ENCODE assay signal across 1 cellular context in the genomic region with DNA sequence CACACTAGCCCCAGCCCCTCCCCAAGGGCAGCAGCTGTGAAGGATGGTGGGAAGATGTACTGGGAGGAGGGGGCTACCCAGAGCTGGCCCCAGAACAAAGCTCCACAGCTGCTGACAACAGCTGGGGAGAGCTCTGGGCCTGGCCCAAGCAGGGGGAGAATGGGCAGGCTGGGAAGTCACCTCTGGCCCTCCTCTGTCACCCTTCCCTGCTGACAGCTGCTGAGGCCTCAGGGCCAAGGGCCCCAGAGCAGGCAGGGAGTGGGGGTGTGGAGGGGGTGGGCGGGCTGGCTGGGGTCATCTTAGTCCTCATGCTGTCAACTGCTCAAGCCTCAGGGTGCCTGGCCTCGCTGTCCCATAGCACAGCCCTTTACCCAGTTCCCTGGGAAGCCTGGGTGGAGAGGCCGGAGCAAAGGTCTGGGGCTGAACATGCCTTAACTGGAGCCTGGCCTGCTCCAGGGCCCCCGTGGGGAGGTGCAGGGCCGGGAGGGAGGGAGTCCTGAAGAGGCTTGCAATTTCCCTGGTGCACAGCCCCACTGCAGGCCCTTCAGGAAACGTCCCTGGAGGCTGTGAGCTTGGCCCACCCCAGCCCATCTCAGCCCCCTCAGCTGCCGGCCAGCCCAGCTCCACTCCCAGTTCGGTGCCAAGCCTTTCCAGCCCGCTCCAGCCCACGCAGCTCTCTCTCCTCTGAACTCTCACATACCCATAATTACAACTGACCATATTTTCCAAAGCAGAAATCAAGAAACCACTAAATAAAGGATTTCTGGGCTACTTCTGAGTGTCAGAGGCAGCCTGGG.
TF ChIP-seq lines count a peak whose summit lies in the region.

No MANE protein-coding gene starts in this region.

TF ChIP-seq in K562, 482 proteins besides CTCF, POLR2A, EP300 and RAD21 (continued from another document):
- no peak for TF ChIP-seq ZNF445 (CRISPR knock-in tag; IDR thresholded peaks at IDR 0.05; ENCODE audit: low read depth)
- no peak for TF ChIP-seq CCNT2 (IDR thresholded peaks at IDR 0.05; ENCODE audit: borderline replicate concordance, extremely low read depth, insufficient read length, low read depth, low read length)
- no peak for TF ChIP-seq ATF7 (IDR thresholded peaks at IDR 0.05)
- no peak for TF ChIP-seq ETV1 (tag; conservative IDR thresholded peaks at IDR 0.05; ENCODE audit: low read depth)
- TF ChIP-seq MYC (IDR thresholded peaks at IDR 0.05; ENCODE audit: low read depth, low read length) = no peak
- no peak for TF ChIP-seq MYC (CRISPR knock-in tag; IDR thresholded peaks at IDR 0.05; ENCODE audit: borderline replicate concordance, low read depth)
- TF ChIP-seq SRSF9 (IDR thresholded peaks at IDR 0.05; ENCODE audit: borderline replicate concordance, low read depth, low read length) = no peak
- TF ChIP-seq, protein P1, sequence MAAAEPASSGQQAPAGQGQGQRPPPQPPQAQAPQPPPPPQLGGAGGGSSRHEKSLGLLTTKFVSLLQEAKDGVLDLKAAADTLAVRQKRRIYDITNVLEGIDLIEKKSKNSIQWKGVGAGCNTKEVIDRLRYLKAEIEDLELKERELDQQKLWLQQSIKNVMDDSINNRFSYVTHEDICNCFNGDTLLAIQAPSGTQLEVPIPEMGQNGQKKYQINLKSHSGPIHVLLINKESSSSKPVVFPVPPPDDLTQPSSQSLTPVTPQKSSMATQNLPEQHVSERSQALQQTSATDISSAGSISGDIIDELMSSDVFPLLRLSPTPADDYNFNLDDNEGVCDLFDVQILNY (CRISPR knock-in tag; IDR thresholded peaks at IDR 0.05) = no peak
- TF ChIP-seq ZNF217 (CRISPR knock-in tag; IDR thresholded peaks at IDR 0.05) = peak; percentile 67; the same call in 1 of the 2 replicates
- TF ChIP-seq NBN (IDR thresholded peaks at IDR 0.05; ENCODE audit: low read depth) = no peak
- TF ChIP-seq ZNF586 (CRISPR knock-in tag; conservative IDR thresholded peaks at IDR 0.05) = no peak
- TF ChIP-seq, protein P2, sequence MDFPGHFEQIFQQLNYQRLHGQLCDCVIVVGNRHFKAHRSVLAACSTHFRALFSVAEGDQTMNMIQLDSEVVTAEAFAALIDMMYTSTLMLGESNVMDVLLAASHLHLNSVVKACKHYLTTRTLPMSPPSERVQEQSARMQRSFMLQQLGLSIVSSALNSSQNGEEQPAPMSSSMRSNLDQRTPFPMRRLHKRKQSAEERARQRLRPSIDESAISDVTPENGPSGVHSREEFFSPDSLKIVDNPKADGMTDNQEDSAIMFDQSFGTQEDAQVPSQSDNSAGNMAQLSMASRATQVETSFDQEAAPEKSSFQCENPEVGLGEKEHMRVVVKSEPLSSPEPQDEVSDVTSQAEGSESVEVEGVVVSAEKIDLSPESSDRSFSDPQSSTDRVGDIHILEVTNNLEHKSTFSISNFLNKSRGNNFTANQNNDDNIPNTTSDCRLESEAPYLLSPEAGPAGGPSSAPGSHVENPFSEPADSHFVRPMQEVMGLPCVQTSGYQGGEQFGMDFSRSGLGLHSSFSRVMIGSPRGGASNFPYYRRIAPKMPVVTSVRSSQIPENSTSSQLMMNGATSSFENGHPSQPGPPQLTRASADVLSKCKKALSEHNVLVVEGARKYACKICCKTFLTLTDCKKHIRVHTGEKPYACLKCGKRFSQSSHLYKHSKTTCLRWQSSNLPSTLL (IDR thresholded peaks at IDR 0.05) = no peak
- TF ChIP-seq ZSCAN32 (CRISPR knock-in tag; IDR thresholded peaks at IDR 0.05) = no peak
- TF ChIP-seq ZBTB7A (IDR thresholded peaks at IDR 0.05; ENCODE audit: borderline replicate concordance, control insufficient read depth, low read depth, low read length) = peak; percentile 15; the same call in 1 of the 2 replicates
- TF ChIP-seq, protein P3, sequence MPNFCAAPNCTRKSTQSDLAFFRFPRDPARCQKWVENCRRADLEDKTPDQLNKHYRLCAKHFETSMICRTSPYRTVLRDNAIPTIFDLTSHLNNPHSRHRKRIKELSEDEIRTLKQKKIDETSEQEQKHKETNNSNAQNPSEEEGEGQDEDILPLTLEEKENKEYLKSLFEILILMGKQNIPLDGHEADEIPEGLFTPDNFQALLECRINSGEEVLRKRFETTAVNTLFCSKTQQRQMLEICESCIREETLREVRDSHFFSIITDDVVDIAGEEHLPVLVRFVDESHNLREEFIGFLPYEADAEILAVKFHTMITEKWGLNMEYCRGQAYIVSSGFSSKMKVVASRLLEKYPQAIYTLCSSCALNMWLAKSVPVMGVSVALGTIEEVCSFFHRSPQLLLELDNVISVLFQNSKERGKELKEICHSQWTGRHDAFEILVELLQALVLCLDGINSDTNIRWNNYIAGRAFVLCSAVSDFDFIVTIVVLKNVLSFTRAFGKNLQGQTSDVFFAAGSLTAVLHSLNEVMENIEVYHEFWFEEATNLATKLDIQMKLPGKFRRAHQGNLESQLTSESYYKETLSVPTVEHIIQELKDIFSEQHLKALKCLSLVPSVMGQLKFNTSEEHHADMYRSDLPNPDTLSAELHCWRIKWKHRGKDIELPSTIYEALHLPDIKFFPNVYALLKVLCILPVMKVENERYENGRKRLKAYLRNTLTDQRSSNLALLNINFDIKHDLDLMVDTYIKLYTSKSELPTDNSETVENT (CRISPR knock-in tag; IDR thresholded peaks at IDR 0.05) = no peak
- TF ChIP-seq HDAC6 (IDR thresholded peaks at IDR 0.05; ENCODE audit: low read depth, low read length) = no peak
- TF ChIP-seq ADNP (tag; IDR thresholded peaks at IDR 0.05) = no peak
- 0 out of 2 replicates have a peak, but pooled peaks have one; percentile 13 for TF ChIP-seq PTBP1 (IDR thresholded peaks at IDR 0.05; ENCODE audit: low read depth, low read length)
- TF ChIP-seq POLR2AphosphoS5 (IDR thresholded peaks at IDR 0.05; ENCODE audit: control insufficient read depth, insufficient read depth, low read depth, low read length) = no peak
- TF ChIP-seq CBFA2T2 (conservative IDR thresholded peaks at IDR 0.05) = peak; percentile 50; the same call in 1 of the 2 replicates
- TF ChIP-seq SIRT6 (IDR thresholded peaks at IDR 0.05; ENCODE audit: low read depth, low read length) = no peak
- no peak for TF ChIP-seq ZNF175 (CRISPR knock-in tag; IDR thresholded peaks at IDR 0.05; ENCODE audit: low read depth)
- TF ChIP-seq CTCFL (IDR thresholded peaks at IDR 0.05; ENCODE audit: borderline replicate concordance, insufficient read depth, low read depth, low read length, poor library complexity, severe bottlenecking) = no peak
- no peak for TF ChIP-seq TSHZ1 (CRISPR knock-in tag; IDR thresholded peaks at IDR 0.05)
- TF ChIP-seq ZBTB8A (IDR thresholded peaks at IDR 0.05; ENCODE audit: partially characterized antibody) = no peak
- no peak for TF ChIP-seq AFF4 (CRISPR knock-in tag; IDR thresholded peaks at IDR 0.05)
- TF ChIP-seq RBFOX2 (IDR thresholded peaks at IDR 0.05; ENCODE audit: low read depth, low read length) = 0 out of 2 replicates have a peak, but pooled peaks have one; percentile 15
- TF ChIP-seq MLLT1 (IDR thresholded peaks at IDR 0.05) = 0 out of 4 replicates have a peak, but pooled peaks of 1 of the 2 experiments have one; percentile 25
- TF ChIP-seq THRB (CRISPR knock-in tag; conservative IDR thresholded peaks at IDR 0.05) = no peak
- no peak for TF ChIP-seq ELF4 (CRISPR knock-in tag; IDR thresholded peaks at IDR 0.05)
